12 cellular contexts compared by ENCODE assay signal in genomic region chr3:50166309-50167019, GRCh38. TPM values are rescaled to one million over a fixed set of nuclear protein-coding genes. Genes with fewer than 3 reads are reported as not detected.
DNase-seq lines count a peak whose midpoint lies in the region; TF ChIP-seq lines count a peak whose summit lies in the region.
"Had no signal": no experiment of that assay in that cellular context is flagged by ENCODE, and none has a peak within 500 bp of the region (broad histone marks: within the 10 kb centered on the region; RNA-seq: fewer than 3 reads in every experiment).

No MANE protein-coding gene starts in this region.

- H3K27ac ChIP-seq in ectodermal cell (ENCODE audit: insufficient read depth, low read depth, low read length, poor library complexity, severe bottlenecking) (peak overlapping the region; percentile 76), tibial nerve (peak overlapping the region; percentile 33 to 83 (median 66))
- H3K27ac ChIP-seq: SJCRH30 had no signal

- peak overlapping the region; percentile 57 for H3K4me3 Mint-ChIP-seq in mesothelial cell of epicardium
- H3K4me3 Mint-ChIP-seq: activated naive CD8-positive, alpha-beta T cell treated with anti-CD3 and anti-CD28 coated beads, Interleukin-2, amount 50 U/mL, for 24 hours; natural killer cell had no signal

- TF ChIP-seq CTCF in mesothelial cell of epicardium (IDR thresholded peaks at IDR 0.05; ENCODE audit: unreplicated experiment) (no peak), tibial nerve (IDR thresholded peaks at IDR 0.05) (no peak)

- peak overlapping the region; percentile 94 for H3K27ac Mint-ChIP-seq in mesothelial cell of epicardium
- H3K27ac Mint-ChIP-seq: activated naive CD8-positive, alpha-beta T cell treated with anti-CD3 and anti-CD28 coated beads, Interleukin-2, amount 50 U/mL, for 24 hours; natural killer cell had no signal

- no peaks in the 10 kb centered on the region for H3K9me3 Mint-ChIP-seq in mesothelial cell of epicardium
- H3K9me3 Mint-ChIP-seq: activated naive CD8-positive, alpha-beta T cell treated with anti-CD3 and anti-CD28 coated beads, Interleukin-2, amount 50 U/mL, for 24 hours; natural killer cell had no signal

- no peak for TF ChIP-seq EP300 in tibial nerve (IDR thresholded peaks at IDR 0.05)

- no peak for TF ChIP-seq POLR2A in tibial nerve (IDR thresholded peaks at IDR 0.05)

- WGBS in ectodermal cell, 2 experiments: 56 to 73% methylated on average over 10 of the region's 10 CpGs
- WGBS in tibial nerve, 2 donors: 35 to 53% methylated on average over 10 of the region's 10 CpGs

- peaks cover 11% of the 10 kb centered on the region for H3K36me3 Mint-ChIP-seq in mesothelial cell of epicardium
- H3K36me3 Mint-ChIP-seq: natural killer cell had no signal

- H3K4me1 ChIP-seq in ectodermal cell (ENCODE audit: control insufficient read depth, insufficient read depth, low read length) (peaks cover 66% of the 10 kb centered on the region), tibial nerve (peaks cover 0 to 80% (median 49%) of the 10 kb centered on the region in 4 donors)

- no peaks in the 10 kb centered on the region for H3K27me3 Mint-ChIP-seq in mesothelial cell of epicardium (ENCODE audit: low read depth)
- H3K27me3 Mint-ChIP-seq: activated naive CD8-positive, alpha-beta T cell treated with anti-CD3 and anti-CD28 coated beads, Interleukin-2, amount 50 U/mL, for 24 hours had no signal

- H3K36me3 ChIP-seq in ectodermal cell (ENCODE audit: control insufficient read depth, insufficient read depth, low read length) (peaks cover 3% of the 10 kb centered on the region), tibial nerve (no peaks in the 10 kb centered on the region)
- H3K36me3 ChIP-seq: SJCRH30 had no signal

- H3K4me3 ChIP-seq in ectodermal cell (ENCODE audit: insufficient read depth, low read depth, low read length) (no peak overlapping the region), tibial nerve (no peak overlapping the region)
- H3K4me3 ChIP-seq: SJCRH30 had no signal

- DNase-seq in NCI-H226: peak; percentile 22
- DNase-seq in mesothelial cell of epicardium (ENCODE audit: low spot score in 2 of 2, unreplicated experiment in 2 of 2): no peak
- no peak for DNase-seq in tibial nerve (ENCODE audit: low spot score in 2 of 2)
- DNase-seq in activated naive CD4-positive, alpha-beta T cell treated with anti-CD3 and anti-CD28 coated beads, Interleukin-2, amount 50 U/mL, for 16 hours: no peak
- no peak for DNase-seq in LoVo (ENCODE audit: low spot score)
- DNase-seq in inferior parietal cortex (ENCODE audit: extremely low spot score): no peak
- DNase-seq: activated CD4-positive, alpha-beta T cell treated with anti-CD3 and anti-CD28 coated beads, Interleukin-2, amount 50 U/mL, for 48 hours; activated naive CD8-positive, alpha-beta T cell treated with anti-CD3 and anti-CD28 coated beads, Interleukin-2, amount 50 U/mL, for 24 hours; natural killer cell; NCI-H1694; SJCRH30 had no signal

- no peaks in the 10 kb centered on the region for H3K9me3 ChIP-seq in ectodermal cell (ENCODE audit: control insufficient read depth, low read length)
- no peaks in the 10 kb centered on the region for H3K9me3 ChIP-seq in tibial nerve
- H3K9me3 ChIP-seq: SJCRH30 had no signal

- H3K4me1 Mint-ChIP-seq in mesothelial cell of epicardium: peaks cover 64% of the 10 kb centered on the region
- H3K4me1 Mint-ChIP-seq: activated naive CD8-positive, alpha-beta T cell treated with anti-CD3 and anti-CD28 coated beads, Interleukin-2, amount 50 U/mL, for 24 hours; natural killer cell had no signal

- H3K27me3 ChIP-seq in ectodermal cell (ENCODE audit: control insufficient read depth, insufficient read depth, low read length, poor library complexity, severe bottlenecking): no peaks in the 10 kb centered on the region
- no peaks in the 10 kb centered on the region for H3K27me3 ChIP-seq in tibial nerve
- H3K27me3 ChIP-seq: SJCRH30 had no signal

RNA-seq across cellular contexts. Expression of gene SEMA3F, which starts 11.3 kb away (rescaled TPM):
- polyA plus RNA-seq in ectodermal cell (2013, experiment 1 of 4): 57.7 TPM
- 55.4 TPM for polyA plus RNA-seq in ectodermal cell (2013, experiment 2 of 4)
- polyA plus RNA-seq in ectodermal cell (2013, experiment 3 of 4): 39.7 TPM
- 41.2 TPM for polyA plus RNA-seq in ectodermal cell (2013, experiment 4 of 4)
- total RNA-seq in mesothelial cell of epicardium (94.5 to 101 TPM (median 99.1 TPM) in 3 replicates), tibial nerve (10 to 100 TPM; 14.4 to 58.5 (median 17.4) TPM)

RNA-seq across cellular contexts. Expression of gene GNAT1, which starts 24.9 kb away (rescaled TPM):
- not detected for polyA plus RNA-seq in ectodermal cell (2013, experiment 1 of 4)
- 0.78 TPM for polyA plus RNA-seq in ectodermal cell (2013, experiment 2 of 4)
- not detected for polyA plus RNA-seq in ectodermal cell (2013, experiment 3 of 4)
- not detected for polyA plus RNA-seq in ectodermal cell (2013, experiment 4 of 4)
- total RNA-seq in mesothelial cell of epicardium: 0.27 to 0.98 TPM (median 0.55 TPM) in 3 replicates
- not detected for total RNA-seq in tibial nerve
- total RNA-seq: natural killer cell had no signal

RNA-seq across cellular contexts. Expression of gene SLC38A3, which starts 38.6 kb away (rescaled TPM):
- polyA plus RNA-seq in ectodermal cell (2013, experiment 1 of 4): 3.6 TPM
- polyA plus RNA-seq in ectodermal cell (2013, experiment 2 of 4): 2.9 TPM
- polyA plus RNA-seq in ectodermal cell (2013, experiment 3 of 4): 4.5 TPM
- 3.0 TPM for polyA plus RNA-seq in ectodermal cell (2013, experiment 4 of 4)
- total RNA-seq in mesothelial cell of epicardium (0.84 to 2.5 TPM (median 1.8 TPM) in 3 replicates), tibial nerve (1 to 10 TPM in 2 of 4 donors, under 1 TPM in 2; 0.21 to 8.1 (median 1.5) TPM)
